Comparison of ENCODE assay signal across 9 cellular contexts in genomic region chr5:160105686-160106085, GRCh38. TPM values are rescaled to one million over a fixed set of nuclear protein-coding genes. Genes with fewer than 3 reads are reported as not detected.
DNase-seq lines count a peak whose midpoint lies in the region; ATAC-seq and TF ChIP-seq lines count a peak whose summit lies in the region.
"Had no signal": no experiment of that assay in that cellular context is flagged by ENCODE, and none has a peak within 500 bp of the region (broad histone marks: within the 10 kb centered on the region; RNA-seq: fewer than 3 reads in every experiment).

No MANE protein-coding gene starts in this region.

- H3K9ac ChIP-seq in endodermal cell (ENCODE audit: extremely low read depth, low read length, poor library complexity, severe bottlenecking): no peak overlapping the region
- no peak overlapping the region for H3K9ac ChIP-seq in MM.1S (ENCODE audit: low read length)

- peak; percentile 86 for ATAC-seq in GM21360 (IDR thresholded peaks at IDR 0.05; ENCODE audit: unreplicated experiment)
- ATAC-seq in HG03460 (IDR thresholded peaks at IDR 0.05; ENCODE audit: unreplicated experiment): peak; percentile 74

- DNase-seq in GF-D8 (lab: John Stamatoyannopoulos, UW): peak; percentile 25
- DNase-seq in endodermal cell: no peak
- no peak for DNase-seq in Ammon's horn (ENCODE audit: low spot score)
- DNase-seq in hepatocyte (ENCODE audit: low spot score): no peak
- DNase-seq in MM.1S: no peak
- DNase-seq in epidermal melanocyte (ENCODE audit: insufficient read length, low spot score): no peak

- H3K9me3 Mint-ChIP-seq in endodermal cell: no peaks in the 10 kb centered on the region

- H2AFZ ChIP-seq in hepatocyte (no peak overlapping the region), MM.1S (ENCODE audit: low read length) (no peak overlapping the region)

- H3K36me3 Mint-ChIP-seq in endodermal cell (ENCODE audit: low read depth): peaks cover 55% of the 10 kb centered on the region

- peaks cover 2% of the 10 kb centered on the region for H3K4me1 Mint-ChIP-seq in endodermal cell

- peak overlapping the region; percentile 68 for H3K27ac Mint-ChIP-seq in endodermal cell

- TF ChIP-seq CTCF in endodermal cell (conservative IDR thresholded peaks at IDR 0.05) (no peak), hepatocyte (IDR thresholded peaks at IDR 0.05; ENCODE audit: poor library complexity) (no peak), MM.1S (IDR thresholded peaks at IDR 0.05; ENCODE audit: low read length) (no peak)

- no peak overlapping the region for H3K4me2 ChIP-seq in hepatocyte
- H3K4me2 ChIP-seq in MM.1S (ENCODE audit: low read depth, low read length): no peak overlapping the region

- 100% methylated on average over 2 of the region's 2 CpGs; no CpG with 5 or more reads in 1 of the 2 experiments for WGBS in endodermal cell (ENCODE audit: insufficient coverage in 1 of 2, insufficient read length in 1 of 2), 2 experiments
- WGBS in hepatocyte (ENCODE audit: low lambda C conversion rate, missing lambda C conversion rate): 96% methylated on average over 2 of the region's 2 CpGs

- H3K4me3 ChIP-seq in endodermal cell (ENCODE audit: low read length) (no peak overlapping the region), hepatocyte (no peak overlapping the region), MM.1S (ENCODE audit: low read length) (no peak overlapping the region)
- H3K4me3 ChIP-seq: SJSA1 had no signal

- H3K27me3 Mint-ChIP-seq in endodermal cell (ENCODE audit: insufficient read depth): no peaks in the 10 kb centered on the region

- H3K4me1 ChIP-seq in endodermal cell (ENCODE audit: control insufficient read depth, insufficient read depth, low read length) (no peaks in the 10 kb centered on the region), hepatocyte (ENCODE audit: insufficient read depth) (peaks cover 6% of the 10 kb centered on the region), MM.1S (ENCODE audit: low read length) (peaks cover 6% of the 10 kb centered on the region; the same call in 1 of the 2 replicates)

- no peak overlapping the region for H3K4me3 Mint-ChIP-seq in endodermal cell

- peaks cover 2% of the 10 kb centered on the region; the same call in 1 of the 2 replicates for H3F3A ChIP-seq in MM.1S (ENCODE audit: insufficient read depth, low read length)

- H3K9me2 ChIP-seq in hepatocyte (replicated peaks; ENCODE audit: insufficient read depth): no peaks in the 10 kb centered on the region
- H3K9me2 ChIP-seq in MM.1S (replicated peaks; ENCODE audit: insufficient read depth, low read length): no peaks in the 10 kb centered on the region

- H3K9me3 ChIP-seq in endodermal cell (ENCODE audit: control insufficient read depth, low read length): no peaks in the 10 kb centered on the region
- no peaks in the 10 kb centered on the region for H3K9me3 ChIP-seq in hepatocyte (ENCODE audit: low read depth)
- H3K9me3 ChIP-seq in MM.1S (replicated peaks; ENCODE audit: insufficient read depth, low read length): no peaks in the 10 kb centered on the region
- H3K9me3 ChIP-seq: SJSA1 had no signal

- H3K36me3 ChIP-seq in endodermal cell (ENCODE audit: control insufficient read depth, insufficient read depth, low read length) (peaks cover 59% of the 10 kb centered on the region), hepatocyte (replicated peaks; ENCODE audit: insufficient read depth, low read depth) (no peaks in the 10 kb centered on the region), MM.1S (replicated peaks; ENCODE audit: insufficient read depth, low read length) (no peaks in the 10 kb centered on the region)

- peaks cover 87% of the 10 kb centered on the region for H3K79me2 ChIP-seq in hepatocyte
- H3K79me2 ChIP-seq in MM.1S (ENCODE audit: low read length): peaks cover 36% of the 10 kb centered on the region

- H4K20me1 ChIP-seq in hepatocyte (ENCODE audit: insufficient read depth, poor library complexity, severe bottlenecking) (no peaks in the 10 kb centered on the region), MM.1S (ENCODE audit: insufficient read depth, low read length) (no peaks in the 10 kb centered on the region; the same call in 1 of the 2 replicates)

- no peak overlapping the region for H3K27ac ChIP-seq in endodermal cell (ENCODE audit: low read depth, low read length)
- H3K27ac ChIP-seq in hepatocyte: no peak overlapping the region
- no peak overlapping the region for H3K27ac ChIP-seq in MM.1S (ENCODE audit: low read length)
- H3K27ac ChIP-seq: SJSA1 had no signal

- H3K27me3 ChIP-seq in endodermal cell (ENCODE audit: control insufficient read depth, insufficient read depth, low read length, poor library complexity, severe bottlenecking) (no peaks in the 10 kb centered on the region), hepatocyte (no peaks in the 10 kb centered on the region), MM.1S (replicated peaks; ENCODE audit: insufficient read depth, low read length) (no peaks in the 10 kb centered on the region)
- H3K27me3 ChIP-seq: SJSA1 had no signal

RNA-seq across cellular contexts. Expression of gene PWWP2A, which starts 13.6 kb away (rescaled TPM):
- total RNA-seq in endodermal cell: 10 to 100 TPM; 51.0 to 52.6 TPM
- 26.9 TPM for polyA plus RNA-seq in endodermal cell (2013, experiment 1 of 2)
- polyA plus RNA-seq in endodermal cell (2013, experiment 2 of 2): 29.1 TPM
- total RNA-seq in hepatocyte: 26.5 and 33.6 TPM in 2 replicates
- 17.3 and 18.4 TPM in 2 replicates for polyA plus RNA-seq in hepatocyte
